ENCODE assay signal across 1 cellular context in the genomic region with DNA sequence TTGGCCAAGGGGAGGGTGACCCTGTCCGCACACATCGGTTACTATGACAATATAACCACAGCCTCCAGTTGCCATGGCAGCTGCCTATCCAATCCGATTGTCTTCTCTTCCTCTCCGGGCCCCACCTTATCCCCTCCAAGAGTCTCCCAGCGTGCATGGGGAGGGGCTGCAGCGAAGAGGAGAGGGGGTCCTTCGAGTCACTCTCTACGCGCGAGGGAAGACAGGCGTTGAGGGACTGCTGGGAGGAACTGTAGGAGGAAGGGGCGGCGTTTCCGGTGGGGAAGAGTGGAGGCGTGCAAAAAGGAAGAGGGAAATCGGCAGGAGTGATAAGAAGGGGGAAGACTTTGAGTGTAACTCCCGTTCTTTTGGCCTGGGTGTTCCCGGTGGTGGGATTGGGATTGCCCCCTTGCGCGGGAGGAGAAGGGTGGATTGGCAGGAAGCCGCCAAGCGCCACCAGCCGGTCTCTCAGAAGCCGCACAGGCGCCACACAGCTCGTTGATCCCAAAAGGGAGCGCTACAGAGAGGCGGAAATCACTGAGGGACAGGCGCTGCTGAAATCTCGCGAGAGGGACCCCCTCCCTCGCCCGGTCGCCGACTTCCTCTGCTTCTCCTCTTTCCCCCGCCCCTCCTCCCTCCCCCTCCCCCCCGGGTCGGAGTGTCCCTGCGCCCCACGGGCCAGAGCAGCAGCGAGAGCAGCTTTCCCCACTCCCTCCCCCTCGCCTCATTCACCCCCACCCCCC.
A peak's percentile ranks its signal among the peaks of the same experiment; 100 is the strongest.
TF ChIP-seq lines count a peak whose summit lies in the region.

No MANE protein-coding gene starts in this region.

TF ChIP-seq in GM23338, 12 proteins besides CTCF, POLR2A, EP300 and RAD21:
- TF ChIP-seq ZNF114 (CRISPR knock-in tag; IDR thresholded peaks at IDR 0.05) (peak; percentile 43; the same call in 1 of the 2 replicates), EZH2 (IDR thresholded peaks at IDR 0.05; ENCODE audit: low read depth, unreplicated experiment) (no peak), STAT1 (IDR thresholded peaks at IDR 0.05; ENCODE audit: unreplicated experiment) (no peak), CREB1 (CRISPR knock-in tag; IDR thresholded peaks at IDR 0.05; ENCODE audit: low read depth) (peak; percentile 87), EZH2phosphoT487 (IDR thresholded peaks at IDR 0.05; ENCODE audit: unreplicated experiment) (no peak), NANOG (IDR thresholded peaks at IDR 0.05; ENCODE audit: borderline replicate concordance) (no peak), JUNB (IDR thresholded peaks at IDR 0.05; ENCODE audit: unreplicated experiment) (no peak)
- TF ChIP-seq, protein P1, sequence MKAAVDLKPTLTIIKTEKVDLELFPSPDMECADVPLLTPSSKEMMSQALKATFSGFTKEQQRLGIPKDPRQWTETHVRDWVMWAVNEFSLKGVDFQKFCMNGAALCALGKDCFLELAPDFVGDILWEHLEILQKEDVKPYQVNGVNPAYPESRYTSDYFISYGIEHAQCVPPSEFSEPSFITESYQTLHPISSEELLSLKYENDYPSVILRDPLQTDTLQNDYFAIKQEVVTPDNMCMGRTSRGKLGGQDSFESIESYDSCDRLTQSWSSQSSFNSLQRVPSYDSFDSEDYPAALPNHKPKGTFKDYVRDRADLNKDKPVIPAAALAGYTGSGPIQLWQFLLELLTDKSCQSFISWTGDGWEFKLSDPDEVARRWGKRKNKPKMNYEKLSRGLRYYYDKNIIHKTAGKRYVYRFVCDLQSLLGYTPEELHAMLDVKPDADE (IDR thresholded peaks at IDR 0.05): peak; percentile 87
- TF ChIP-seq, protein P2, sequence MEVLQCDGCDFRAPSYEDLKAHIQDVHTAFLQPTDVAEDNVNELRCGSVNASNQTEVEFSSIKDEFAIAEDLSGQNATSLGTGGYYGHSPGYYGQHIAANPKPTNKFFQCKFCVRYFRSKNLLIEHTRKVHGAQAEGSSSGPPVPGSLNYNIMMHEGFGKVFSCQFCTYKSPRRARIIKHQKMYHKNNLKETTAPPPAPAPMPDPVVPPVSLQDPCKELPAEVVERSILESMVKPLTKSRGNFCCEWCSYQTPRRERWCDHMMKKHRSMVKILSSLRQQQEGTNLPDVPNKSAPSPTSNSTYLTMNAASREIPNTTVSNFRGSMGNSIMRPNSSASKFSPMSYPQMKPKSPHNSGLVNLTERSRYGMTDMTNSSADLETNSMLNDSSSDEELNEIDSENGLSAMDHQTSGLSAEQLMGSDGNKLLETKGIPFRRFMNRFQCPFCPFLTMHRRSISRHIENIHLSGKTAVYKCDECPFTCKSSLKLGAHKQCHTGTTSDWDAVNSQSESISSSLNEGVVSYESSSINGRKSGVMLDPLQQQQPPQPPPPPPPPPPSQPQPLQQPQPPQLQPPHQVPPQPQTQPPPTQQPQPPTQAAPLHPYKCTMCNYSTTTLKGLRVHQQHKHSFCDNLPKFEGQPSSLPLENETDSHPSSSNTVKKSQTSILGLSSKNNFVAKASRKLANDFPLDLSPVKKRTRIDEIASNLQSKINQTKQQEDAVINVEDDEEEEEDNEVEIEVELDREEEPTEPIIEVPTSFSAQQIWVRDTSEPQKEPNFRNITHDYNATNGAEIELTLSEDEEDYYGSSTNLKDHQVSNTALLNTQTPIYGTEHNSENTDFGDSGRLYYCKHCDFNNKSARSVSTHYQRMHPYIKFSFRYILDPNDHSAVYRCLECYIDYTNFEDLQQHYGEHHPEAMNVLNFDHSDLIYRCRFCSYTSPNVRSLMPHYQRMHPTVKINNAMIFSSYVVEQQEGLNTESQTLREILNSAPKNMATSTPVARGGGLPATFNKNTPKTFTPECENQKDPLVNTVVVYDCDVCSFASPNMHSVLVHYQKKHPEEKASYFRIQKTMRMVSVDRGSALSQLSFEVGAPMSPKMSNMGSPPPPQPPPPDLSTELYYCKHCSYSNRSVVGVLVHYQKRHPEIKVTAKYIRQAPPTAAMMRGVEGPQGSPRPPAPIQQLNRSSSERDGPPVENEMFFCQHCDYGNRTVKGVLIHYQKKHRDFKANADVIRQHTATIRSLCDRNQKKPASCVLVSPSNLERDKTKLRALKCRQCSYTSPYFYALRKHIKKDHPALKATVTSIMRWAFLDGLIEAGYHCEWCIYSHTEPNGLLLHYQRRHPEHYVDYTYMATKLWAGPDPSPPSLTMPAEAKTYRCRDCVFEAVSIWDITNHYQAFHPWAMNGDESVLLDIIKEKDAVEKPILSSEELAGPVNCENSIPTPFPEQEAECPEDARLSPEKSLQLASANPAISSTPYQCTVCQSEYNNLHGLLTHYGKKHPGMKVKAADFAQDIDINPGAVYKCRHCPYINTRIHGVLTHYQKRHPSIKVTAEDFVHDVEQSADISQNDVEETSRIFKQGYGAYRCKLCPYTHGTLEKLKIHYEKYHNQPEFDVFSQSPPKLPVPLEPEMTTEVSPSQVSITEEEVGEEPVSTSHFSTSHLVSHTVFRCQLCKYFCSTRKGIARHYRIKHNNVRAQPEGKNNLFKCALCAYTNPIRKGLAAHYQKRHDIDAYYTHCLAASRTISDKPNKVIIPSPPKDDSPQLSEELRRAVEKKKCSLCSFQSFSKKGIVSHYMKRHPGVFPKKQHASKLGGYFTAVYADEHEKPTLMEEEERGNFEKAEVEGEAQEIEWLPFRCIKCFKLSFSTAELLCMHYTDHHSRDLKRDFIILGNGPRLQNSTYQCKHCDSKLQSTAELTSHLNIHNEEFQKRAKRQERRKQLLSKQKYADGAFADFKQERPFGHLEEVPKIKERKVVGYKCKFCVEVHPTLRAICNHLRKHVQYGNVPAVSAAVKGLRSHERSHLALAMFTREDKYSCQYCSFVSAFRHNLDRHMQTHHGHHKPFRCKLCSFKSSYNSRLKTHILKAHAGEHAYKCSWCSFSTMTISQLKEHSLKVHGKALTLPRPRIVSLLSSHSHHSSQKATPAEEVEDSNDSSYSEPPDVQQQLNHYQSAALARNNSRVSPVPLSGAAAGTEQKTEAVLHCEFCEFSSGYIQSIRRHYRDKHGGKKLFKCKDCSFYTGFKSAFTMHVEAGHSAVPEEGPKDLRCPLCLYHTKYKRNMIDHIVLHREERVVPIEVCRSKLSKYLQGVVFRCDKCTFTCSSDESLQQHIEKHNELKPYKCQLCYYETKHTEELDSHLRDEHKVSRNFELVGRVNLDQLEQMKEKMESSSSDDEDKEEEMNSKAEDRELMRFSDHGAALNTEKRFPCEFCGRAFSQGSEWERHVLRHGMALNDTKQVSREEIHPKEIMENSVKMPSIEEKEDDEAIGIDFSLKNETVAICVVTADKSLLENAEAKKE (CRISPR knock-in tag; IDR thresholded peaks at IDR 0.05): no peak
